8 cellular contexts compared by ENCODE assay signal in the genomic region with DNA sequence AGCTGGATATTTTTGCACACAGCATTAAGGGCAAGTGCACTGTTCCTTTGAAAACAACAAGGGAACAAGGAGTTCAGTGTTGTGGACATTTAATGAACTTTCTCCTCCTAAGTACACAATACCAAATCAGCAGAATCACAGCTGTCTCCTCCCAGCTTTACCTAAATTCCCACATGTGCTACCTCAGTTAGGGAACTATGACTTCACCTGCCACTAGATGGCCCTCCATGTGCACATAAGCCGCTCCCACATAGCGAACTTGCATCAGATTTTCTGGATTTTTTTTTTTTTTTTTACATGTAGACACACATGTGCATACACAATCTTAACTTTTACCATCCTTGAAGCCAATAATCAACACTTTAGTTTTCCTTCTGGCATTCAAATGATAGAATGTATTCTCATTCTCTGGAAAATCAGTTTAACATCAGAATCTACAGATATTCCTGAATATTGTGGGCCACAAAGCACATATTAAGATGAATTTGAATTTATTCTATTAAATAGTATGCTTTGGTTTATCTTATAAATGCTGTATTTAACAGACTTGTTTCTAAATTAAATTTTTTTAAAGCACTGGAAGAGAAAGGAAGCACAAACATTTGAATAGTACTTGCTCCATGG.
DNase-seq lines count a peak whose midpoint lies in the region; ATAC-seq lines count a peak whose summit lies in the region.

No MANE protein-coding gene starts in this region.

- DNase-seq in AG20443 (ENCODE audit: low spot score) (peak; percentile 73), NCI-H146 treated with DMSO at 0.1 percent for 48 hours (lab: John Stamatoyannopoulos, UW; ENCODE audit: unreplicated experiment) (peak; percentile 43), T1000 (lab: John Stamatoyannopoulos, UW) (peak; percentile 27), brain pericyte (ENCODE audit: low read depth, low spot score) (peak; percentile 46), iris pigment epithelial cell (ENCODE audit: low read depth) (peak; percentile 81)
- peak; percentile 50 for DNase-seq in stimulated activated CD4-positive, alpha-beta T cell treated with anti-CD3 and anti-CD28 coated beads, Interleukin-2, amount 100 ng/mL, for 48 hours

- ATAC-seq in GM19035 (IDR thresholded peaks at IDR 0.05; ENCODE audit: unreplicated experiment) (peak; percentile 48), GM19395 (IDR thresholded peaks at IDR 0.05; ENCODE audit: unreplicated experiment) (no peak)

Comparison
In these comparisons a context has a peak if more than half of its experiments do, and no peak if none do; other contexts are left out.
1. DNase-seq: peak in every context shown above with its lines; median percentile 81 in iris pigment epithelial cell; 73 in AG20443; 50 in stimulated activated CD4-positive, alpha-beta T cell treated with anti-CD3 and anti-CD28 coated beads, Interleukin-2, amount 100 ng/mL, for 48 hours; 46 in brain pericyte; 43 in NCI-H146 treated with DMSO at 0.1 percent for 48 hours; 27 in T1000.